Comparison of ENCODE assay signal across 24 cellular contexts in the genomic region with DNA sequence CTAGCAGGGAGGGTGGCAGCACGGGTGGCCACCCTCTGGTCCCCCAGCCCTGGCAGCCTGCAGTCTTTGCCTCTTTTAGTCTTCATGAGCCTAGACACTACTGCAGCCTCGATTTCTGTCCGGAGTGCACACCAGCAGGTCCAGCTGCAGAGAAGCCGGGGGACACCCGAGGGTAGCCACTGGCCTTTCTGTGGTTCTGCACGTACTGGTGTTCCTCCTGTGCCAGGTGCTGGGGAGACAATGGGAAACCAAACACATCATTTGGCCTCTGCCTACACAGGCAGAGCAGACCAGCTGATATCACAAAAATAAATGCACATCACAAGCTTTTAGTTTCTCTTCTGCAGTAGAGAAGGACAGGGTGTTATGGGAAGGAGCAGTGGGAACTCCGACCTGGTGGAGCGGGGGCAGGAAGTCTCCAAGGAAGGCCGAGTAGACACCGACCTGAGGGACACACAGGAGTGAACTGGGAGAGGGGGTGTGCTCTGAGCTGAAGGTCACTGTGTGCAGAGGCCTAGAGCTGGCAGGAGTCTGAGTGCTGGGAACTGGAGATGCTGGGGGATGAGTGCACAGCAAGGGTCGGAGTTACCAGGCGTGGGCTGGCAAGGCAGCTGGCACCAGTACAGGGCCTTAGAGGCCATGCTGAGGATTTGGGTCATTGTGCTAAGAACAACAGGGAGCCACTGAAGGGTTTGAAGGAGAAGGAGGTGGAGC. TPM values are rescaled to one million over a fixed set of nuclear protein-coding genes. Genes with fewer than 3 reads are reported as not detected.
DNase-seq lines count a peak whose midpoint lies in the region; ATAC-seq, FAIRE-seq and TF ChIP-seq lines count a peak whose summit lies in the region.
"Had no signal": no experiment of that assay in that cellular context is flagged by ENCODE, and none has a peak within 500 bp of the region (broad histone marks: within the 10 kb centered on the region; RNA-seq: fewer than 3 reads in every experiment).

No MANE protein-coding gene starts in this region.

- H3K4me3 ChIP-seq in astrocyte (ENCODE audit: insufficient read depth, low read depth, low read length) (no peak overlapping the region), thyroid gland (replicated peaks in 1 of 3) (no peak overlapping the region)
- H3K4me3 ChIP-seq: GM12878 had no signal

- in situ Hi-C loops in GM13976 (cut with MboI; ENCODE audit: low sequenced_read_pairs, unreplicated experiment) = no loop called here

- TF ChIP-seq CTCF in activated CD8-positive, alpha-beta T cell treated with anti-CD3 and anti-CD28 coated beads for 36 hours (IDR thresholded peaks at IDR 0.05) = no peak
- TF ChIP-seq CTCF in astrocyte (IDR thresholded peaks at IDR 0.05; ENCODE audit: insufficient read depth, low read depth, low read length) (no peak), nephron progenitor cell (IDR thresholded peaks at IDR 0.05) (no peak), thyroid gland (IDR thresholded peaks at IDR 0.05) (no peak), GM13976 (IDR thresholded peaks at IDR 0.05; ENCODE audit: borderline replicate concordance, control extremely low read depth, extremely low read depth, insufficient read depth, missing control alignments) (no peak)

- peaks cover 8% of the 10 kb centered on the region for H3K36me3 ChIP-seq in astrocyte (ENCODE audit: insufficient read depth, low read length)
- H3K36me3 ChIP-seq in thyroid gland = no peaks in the 10 kb centered on the region

- no peak overlapping the region for H3K4me3 Mint-ChIP-seq in activated CD8-positive, alpha-beta T cell treated with anti-CD3 and anti-CD28 coated beads, Interleukin-2, amount 10 ng/mL, durations not matched to agents 7 days and 5 days
- H3K4me3 Mint-ChIP-seq in activated CD8-positive, alpha-beta T cell treated with anti-CD3 and anti-CD28 coated beads for 36 hours = no peak overlapping the region
- H3K4me3 Mint-ChIP-seq in astrocyte (ENCODE audit: unreplicated experiment) (peak overlapping the region; percentile 34), nephron progenitor cell (no peak overlapping the region)
- H3K4me3 Mint-ChIP-seq: activated naive CD8-positive, alpha-beta T cell treated with anti-CD3 and anti-CD28 coated beads for 36 hours; activated T-cell treated with anti-CD3 and anti-CD28 coated beads, Interleukin-2, amount 50 U/mL, for 4 hours; CD14-positive monocyte; T-cell had no signal

- H3K4me1 Mint-ChIP-seq in activated CD8-positive, alpha-beta T cell treated with anti-CD3 and anti-CD28 coated beads, Interleukin-2, amount 10 ng/mL, durations not matched to agents 7 days and 5 days (ENCODE audit: low read depth) = peaks cover 13% of the 10 kb centered on the region
- H3K4me1 Mint-ChIP-seq in activated CD8-positive, alpha-beta T cell treated with anti-CD3 and anti-CD28 coated beads for 36 hours (ENCODE audit: low read depth) = peaks cover 9% of the 10 kb centered on the region
- H3K4me1 Mint-ChIP-seq in astrocyte (ENCODE audit: low read depth, unreplicated experiment) (peaks cover 7% of the 10 kb centered on the region), nephron progenitor cell (peaks cover 13% of the 10 kb centered on the region)

- 81 to 83% methylated on average over 9 to 12 of the region's 12 CpGs for WGBS in thyroid gland, 2 donors

- no peak for FAIRE-seq in astrocyte (lab: Jason Lieb, UNC)
- FAIRE-seq: GM12878 had no signal

- H3K36me3 Mint-ChIP-seq in activated CD8-positive, alpha-beta T cell treated with anti-CD3 and anti-CD28 coated beads, Interleukin-2, amount 10 ng/mL, durations not matched to agents 7 days and 5 days (ENCODE audit: low read depth) = peaks cover 5% of the 10 kb centered on the region
- H3K36me3 Mint-ChIP-seq in activated CD8-positive, alpha-beta T cell treated with anti-CD3 and anti-CD28 coated beads for 36 hours (ENCODE audit: low read depth) = peaks cover 25% of the 10 kb centered on the region
- H3K36me3 Mint-ChIP-seq in astrocyte (ENCODE audit: low read depth, unreplicated experiment) (peaks cover 24% of the 10 kb centered on the region), nephron progenitor cell (ENCODE audit: low read depth) (peaks cover 42% of the 10 kb centered on the region)
- H3K36me3 Mint-ChIP-seq: T-cell had no signal

- DNase-seq in activated CD8-positive, alpha-beta T cell treated with anti-CD3 and anti-CD28 coated beads, Interleukin-2, amount 10 ng/mL, durations not matched to agents 7 days and 5 days = no peak
- no peak for DNase-seq in activated CD8-positive, alpha-beta T cell treated with anti-CD3 and anti-CD28 coated beads for 36 hours
- DNase-seq in astrocyte (ENCODE audit: low read depth) (no peak), nephron progenitor cell (no peak), thyroid gland (peak; percentile 10 to 41), SHP77 treated with DMSO at 0.1 percent for 48 hours (lab: John Stamatoyannopoulos, UW) (no peak), HK-2 (ENCODE audit: unreplicated experiment) (no peak), GM13976 (ENCODE audit: low spot score) (no peak)
- DNase-seq: ACHN; activated naive CD8-positive, alpha-beta T cell treated with anti-CD3 and anti-CD28 coated beads for 36 hours; activated T-cell treated with anti-CD3 and anti-CD28 coated beads, Interleukin-2, amount 50 U/mL, for 4 hours; brain microvascular endothelial cell; dermis blood vessel endothelial cell; DMS 273 treated with DMSO at 0.1 percent for 48 hours; erythroblast; foreskin melanocyte; GF-D8; NCI-H1417; NCI-H2107; NCI-H524; T-cell; WERI-Rb-1 had no signal

- POLR2A ChIA-PET in activated CD8-positive, alpha-beta T cell treated with anti-CD3 and anti-CD28 coated beads, Interleukin-2, amount 10 ng/mL, durations not matched to agents 7 days and 5 days (lab: Charles Lee) = no interaction called here
- POLR2A ChIA-PET in activated CD8-positive, alpha-beta T cell treated with anti-CD3 and anti-CD28 coated beads for 36 hours (lab: Charles Lee) = interaction anchor here (1.1 kb wide), 1 partner anchor 209 kb away, joined by 3 read pairs; no protein-coding TSS in a partner anchor

- H3K9me3 Mint-ChIP-seq in activated CD8-positive, alpha-beta T cell treated with anti-CD3 and anti-CD28 coated beads, Interleukin-2, amount 10 ng/mL, durations not matched to agents 7 days and 5 days (ENCODE audit: insufficient read depth) = no peaks in the 10 kb centered on the region
- no peaks in the 10 kb centered on the region for H3K9me3 Mint-ChIP-seq in activated CD8-positive, alpha-beta T cell treated with anti-CD3 and anti-CD28 coated beads for 36 hours
- H3K9me3 Mint-ChIP-seq in astrocyte (ENCODE audit: unreplicated experiment) = no peaks in the 10 kb centered on the region
- no peaks in the 10 kb centered on the region for H3K9me3 Mint-ChIP-seq in nephron progenitor cell
- H3K9me3 Mint-ChIP-seq: activated naive CD8-positive, alpha-beta T cell treated with anti-CD3 and anti-CD28 coated beads for 36 hours; activated T-cell treated with anti-CD3 and anti-CD28 coated beads, Interleukin-2, amount 50 U/mL, for 4 hours; CD14-positive monocyte; T-cell had no signal

- peaks cover 6% of the 10 kb centered on the region for H4K20me1 ChIP-seq in astrocyte (ENCODE audit: insufficient read depth, low read length)

- intact Hi-C loops in activated CD8-positive, alpha-beta T cell treated with anti-CD3 and anti-CD28 coated beads for 36 hours (cut with micrococcal nuclease) = no loop called here
- intact Hi-C loops in thyroid gland (cut with DNase I) = no loop called here

- no peaks in the 10 kb centered on the region for H3K27me3 Mint-ChIP-seq in activated CD8-positive, alpha-beta T cell treated with anti-CD3 and anti-CD28 coated beads, Interleukin-2, amount 10 ng/mL, durations not matched to agents 7 days and 5 days (ENCODE audit: low read depth)
- H3K27me3 Mint-ChIP-seq in activated CD8-positive, alpha-beta T cell treated with anti-CD3 and anti-CD28 coated beads for 36 hours = no peaks in the 10 kb centered on the region
- no peaks in the 10 kb centered on the region for H3K27me3 Mint-ChIP-seq in astrocyte (ENCODE audit: low read depth, unreplicated experiment)
- no peaks in the 10 kb centered on the region for H3K27me3 Mint-ChIP-seq in nephron progenitor cell (ENCODE audit: low read depth, poor library complexity)
- H3K27me3 Mint-ChIP-seq: activated naive CD8-positive, alpha-beta T cell treated with anti-CD3 and anti-CD28 coated beads for 36 hours; T-cell had no signal

- H3K4me1 ChIP-seq in astrocyte (ENCODE audit: insufficient read depth, low read length) = no peaks in the 10 kb centered on the region
- peaks cover 0 to 9% of the 10 kb centered on the region in 2 donors for H3K4me1 ChIP-seq in thyroid gland

- H3K9ac ChIP-seq in astrocyte (ENCODE audit: low read length) = no peak overlapping the region

- no peaks in the 10 kb centered on the region for H3K79me2 ChIP-seq in astrocyte (ENCODE audit: insufficient read depth, low read length)

- CTCF ChIA-PET in activated CD8-positive, alpha-beta T cell treated with anti-CD3 and anti-CD28 coated beads, Interleukin-2, amount 10 ng/mL, durations not matched to agents 7 days and 5 days (lab: Charles Lee) = interaction anchor here (0.6 to 8.5 kb wide), 6 partner anchors 16 to 233 kb away, joined by 4 to 118 read pairs (median 11); a partner anchor contains a TSS
- CTCF ChIA-PET in activated CD8-positive, alpha-beta T cell treated with anti-CD3 and anti-CD28 coated beads for 36 hours (lab: Charles Lee) = interaction anchor here (0.7 to 4.3 kb wide), 4 partner anchors 44 to 233 kb away, joined by 3 to 56 read pairs (median 14); no protein-coding TSS in a partner anchor

- no peaks in the 10 kb centered on the region for H3K27me3 ChIP-seq in astrocyte (ENCODE audit: insufficient read depth, low read length)
- no peaks in the 10 kb centered on the region for H3K27me3 ChIP-seq in thyroid gland
- H3K27me3 ChIP-seq: brain microvascular endothelial cell had no signal

- no peaks in the 10 kb centered on the region for H3K9me3 ChIP-seq in astrocyte (ENCODE audit: insufficient read depth, low read depth, low read length)
- H3K9me3 ChIP-seq in thyroid gland = no peaks in the 10 kb centered on the region

- H3K27ac ChIP-seq in astrocyte (ENCODE audit: low read depth, low read length) (no peak overlapping the region), thyroid gland (no peak overlapping the region)
- H3K27ac ChIP-seq: brain microvascular endothelial cell, WERI-Rb-1 had no signal

- peak overlapping the region; percentile 67 for H3K27ac Mint-ChIP-seq in activated CD8-positive, alpha-beta T cell treated with anti-CD3 and anti-CD28 coated beads, Interleukin-2, amount 10 ng/mL, durations not matched to agents 7 days and 5 days
- H3K27ac Mint-ChIP-seq in activated CD8-positive, alpha-beta T cell treated with anti-CD3 and anti-CD28 coated beads for 36 hours = no peak overlapping the region
- H3K27ac Mint-ChIP-seq in astrocyte (ENCODE audit: unreplicated experiment) (peak overlapping the region; percentile 18), nephron progenitor cell (peak overlapping the region; percentile 95)
- H3K27ac Mint-ChIP-seq: activated naive CD8-positive, alpha-beta T cell treated with anti-CD3 and anti-CD28 coated beads for 36 hours; T-cell had no signal

- no peak for TF ChIP-seq POLR2A in thyroid gland (IDR thresholded peaks at IDR 0.05)

- no peak overlapping the region for H3K4me2 ChIP-seq in astrocyte (ENCODE audit: low read length)

- ATAC-seq in activated CD8-positive, alpha-beta T cell treated with anti-CD3 and anti-CD28 coated beads, Interleukin-2, amount 10 ng/mL, durations not matched to agents 7 days and 5 days = no peak
- no peak for ATAC-seq in activated CD8-positive, alpha-beta T cell treated with anti-CD3 and anti-CD28 coated beads for 36 hours
- ATAC-seq: activated T-cell treated with anti-CD3 and anti-CD28 coated beads, Interleukin-2, amount 50 U/mL, for 4 hours; GM12878; T-cell had no signal

- no peak overlapping the region for H2AFZ ChIP-seq in astrocyte (ENCODE audit: low read depth, low read length)

RNA-seq across cellular contexts. Expression of a gene that starts 23.1 kb away (rescaled TPM):
- total RNA-seq in activated CD8-positive, alpha-beta T cell treated with anti-CD3 and anti-CD28 coated beads, Interleukin-2, amount 10 ng/mL, durations not matched to agents 7 days and 5 days = 1 to 10 TPM; 5.4 to 7.3 TPM
- total RNA-seq in activated CD8-positive, alpha-beta T cell treated with anti-CD3 and anti-CD28 coated beads for 36 hours = 10 to 100 TPM; 39.3 to 50.6 TPM
- 70.2 and 75.7 TPM in 2 replicates for total RNA-seq in astrocyte
- total RNA-seq in thyroid gland = 10 to 100 TPM in 3 of 4 donors, 1 to 10 TPM in 1; 5.5 to 19.2 (median 13.2) TPM

Comparison
In these comparisons a context has a peak if more than half of its experiments do, and no peak if none do; other contexts are left out.
1. DNase-seq: peak in thyroid gland (2 of 2); none in activated CD8-positive, alpha-beta T cell treated with anti-CD3 and anti-CD28 coated beads, Interleukin-2, amount 10 ng/mL, durations not matched to agents 7 days and 5 days (single experiment), activated CD8-positive, alpha-beta T cell treated with anti-CD3 and anti-CD28 coated beads for 36 hours (single experiment), astrocyte (single experiment), nephron progenitor cell (single experiment), SHP77 treated with DMSO at 0.1 percent for 48 hours (single experiment), HK-2 (single experiment) and GM13976 (single experiment).